Comparison of ENCODE assay signal across 12 cellular contexts in genomic region chr11:32436751-32437405, GRCh38.
A peak's percentile ranks its signal among the peaks of the same experiment; 100 is the strongest.
DNase-seq lines count a peak whose midpoint lies in the region; ATAC-seq and TF ChIP-seq lines count a peak whose summit lies in the region.
"Had no signal": no experiment of that assay in that cellular context is flagged by ENCODE, and none has a peak within 500 bp of the region (broad histone marks: within the 10 kb centered on the region; RNA-seq: fewer than 3 reads in every experiment).

No MANE protein-coding gene starts in this region.

- no peak overlapping the region for H3K4me3 Mint-ChIP-seq in activated naive CD4-positive, alpha-beta T cell treated with anti-CD3 and anti-CD28 coated beads, Interleukin-2, amount 10 ng/mL, durations not matched to agents 7 days and 5 days
- peak overlapping the region; percentile 66 to 83 for H3K4me3 Mint-ChIP-seq in stimulated activated naive CD8-positive, alpha-beta T cell treated with anti-CD3 and anti-CD28 coated beads, Interleukin-15, amount 100 ng/mL, for 72 hours

- TF ChIP-seq POLR2A in NB4 (IDR thresholded peaks at IDR 0.05; ENCODE audit: extremely low read depth, insufficient read length), result no peak

- no peak for ATAC-seq in stimulated activated naive CD8-positive, alpha-beta T cell treated with anti-CD3 and anti-CD28 coated beads, Interleukin-15, amount 100 ng/mL, for 72 hours
- no peak for ATAC-seq in GM21619 (IDR thresholded peaks at IDR 0.05; ENCODE audit: unreplicated experiment)

- DNase-seq in activated naive CD4-positive, alpha-beta T cell treated with anti-CD3 and anti-CD28 coated beads, Interleukin-2, amount 10 ng/mL, durations not matched to agents 7 days and 5 days, result no peak
- no peak for DNase-seq in activated naive CD4-positive, alpha-beta T cell treated with Interleukin-2 at 50 U/mL for 16 hours
- DNase-seq in NB4 (ENCODE audit: low read depth) (peak; percentile 57), fibroblast of pulmonary artery (ENCODE audit: low read depth) (no peak), NCI-H2081 (lab: John Stamatoyannopoulos, UW) (no peak), NCI-H1930 (lab: John Stamatoyannopoulos, UW) (no peak)
- no peak for DNase-seq in stimulated activated naive CD8-positive, alpha-beta T cell treated with anti-CD3 and anti-CD28 coated beads, Interleukin-15, amount 100 ng/mL, for 72 hours
- DNase-seq: EL, NCI-H187, NCI-H82 had no signal

- H3K4me3 ChIP-seq in NB4 (ENCODE audit: low read depth, low read length), result peak overlapping the region; percentile 94
- H3K4me3 ChIP-seq in fibroblast of pulmonary artery (replicated peaks; ENCODE audit: low read depth, low read length), result peak overlapping the region; percentile 72
- H3K4me3 ChIP-seq: upper lobe of left lung had no signal

- H3K36me3 Mint-ChIP-seq in activated naive CD4-positive, alpha-beta T cell treated with anti-CD3 and anti-CD28 coated beads, Interleukin-2, amount 10 ng/mL, durations not matched to agents 7 days and 5 days, result peaks cover 5% of the 10 kb centered on the region

- H3K4me1 Mint-ChIP-seq in activated naive CD4-positive, alpha-beta T cell treated with anti-CD3 and anti-CD28 coated beads, Interleukin-2, amount 10 ng/mL, durations not matched to agents 7 days and 5 days, result peaks cover 17% of the 10 kb centered on the region
- H3K4me1 Mint-ChIP-seq in stimulated activated naive CD8-positive, alpha-beta T cell treated with anti-CD3 and anti-CD28 coated beads, Interleukin-15, amount 100 ng/mL, for 72 hours, result peaks cover 69% of the 10 kb centered on the region

- no peak for TF ChIP-seq CTCF in NB4 (IDR thresholded peaks at IDR 0.05; ENCODE audit: low read depth, low read length)
- TF ChIP-seq CTCF in fibroblast of pulmonary artery (IDR thresholded peaks at IDR 0.05; ENCODE audit: low read length, missing control alignments), result no peak

- no peaks in the 10 kb centered on the region for H3K9me3 Mint-ChIP-seq in activated naive CD4-positive, alpha-beta T cell treated with anti-CD3 and anti-CD28 coated beads, Interleukin-2, amount 10 ng/mL, durations not matched to agents 7 days and 5 days
- no peaks in the 10 kb centered on the region for H3K9me3 Mint-ChIP-seq in stimulated activated naive CD8-positive, alpha-beta T cell treated with anti-CD3 and anti-CD28 coated beads, Interleukin-15, amount 100 ng/mL, for 72 hours

- H3K27ac Mint-ChIP-seq in activated naive CD4-positive, alpha-beta T cell treated with anti-CD3 and anti-CD28 coated beads, Interleukin-2, amount 10 ng/mL, durations not matched to agents 7 days and 5 days, result peak overlapping the region; percentile 64
- no peak overlapping the region for H3K27ac Mint-ChIP-seq in stimulated activated naive CD8-positive, alpha-beta T cell treated with anti-CD3 and anti-CD28 coated beads, Interleukin-15, amount 100 ng/mL, for 72 hours

- CTCF ChIA-PET in activated naive CD4-positive, alpha-beta T cell treated with anti-CD3 and anti-CD28 coated beads, Interleukin-2, amount 10 ng/mL, durations not matched to agents 7 days and 5 days (lab: Charles Lee), result no interaction called here

- H3K27me3 Mint-ChIP-seq in activated naive CD4-positive, alpha-beta T cell treated with anti-CD3 and anti-CD28 coated beads, Interleukin-2, amount 10 ng/mL, durations not matched to agents 7 days and 5 days, result peaks cover 100% of the 10 kb centered on the region
- H3K27me3 Mint-ChIP-seq in stimulated activated naive CD8-positive, alpha-beta T cell treated with anti-CD3 and anti-CD28 coated beads, Interleukin-15, amount 100 ng/mL, for 72 hours, result peaks cover 98% of the 10 kb centered on the region
